In genomic region chr17:77852666-77853207, GRCh38 we compare ENCODE assay signal across 15 cellular contexts.
A peak's percentile ranks its signal among the peaks of the same experiment; 100 is the strongest.
DNase-seq lines count a peak whose midpoint lies in the region; ATAC-seq and TF ChIP-seq lines count a peak whose summit lies in the region.
"Had no signal": no experiment of that assay in that cellular context is flagged by ENCODE, and none has a peak within 500 bp of the region (broad histone marks: within the 10 kb centered on the region; RNA-seq: fewer than 3 reads in every experiment).

No MANE protein-coding gene starts in this region.

- H3K4me3 ChIP-seq in DND-41 (ENCODE audit: low read depth in 1 of 2, low read length in 2 of 2) (no peak overlapping the region), mesenchymal stem cell (ENCODE audit: insufficient read depth in 1 of 2, low read depth in 1 of 2, low read length in 2 of 2) (no peak overlapping the region), spleen (no peak overlapping the region)
- H3K4me3 ChIP-seq: BLaER1 treated with 17β-estradiol and CSF1 and Interleukin-3, amounts not matched to agents 10 nM and 100 nM; GM12878; K562 had no signal

- ATAC-seq in DND-41 (ENCODE audit: insufficient read depth, low read depth) = no peak
- ATAC-seq in HG02678 (IDR thresholded peaks at IDR 0.05; ENCODE audit: unreplicated experiment) = no peak
- ATAC-seq: GM12878, K562 had no signal

- 91% methylated on average over 23 of the region's 23 CpGs for WGBS in mesenchymal stem cell
- 92 to 93% (median 93%) methylated on average over 13 to 23 of the region's 23 CpGs for WGBS in spleen, 5 donors

- H3K9me3 Mint-ChIP-seq in chondrocyte (ENCODE audit: low read depth) = no peaks in the 10 kb centered on the region
- H3K9me3 Mint-ChIP-seq: HFFc6 had no signal

- H4K91ac ChIP-seq in mesenchymal stem cell (ENCODE audit: low read length) = peak overlapping the region; percentile 54

- H3K4me1 ChIP-seq in DND-41 (ENCODE audit: insufficient read depth, low read length) (peaks cover 44% of the 10 kb centered on the region), mesenchymal stem cell (ENCODE audit: control insufficient read depth, insufficient read depth, low read depth, low read length) (peaks cover 4% of the 10 kb centered on the region), spleen (peaks cover 0 to 11% (median 0%) of the 10 kb centered on the region in 6 donors)

- no peak overlapping the region for H3K27ac Mint-ChIP-seq in chondrocyte (ENCODE audit: unreplicated experiment)
- H3K27ac Mint-ChIP-seq: CD4-positive, CD25-positive, alpha-beta regulatory T cell; HFFc6 had no signal

- H3K36me3 ChIP-seq in DND-41 (ENCODE audit: insufficient read depth, low read length) (no peaks in the 10 kb centered on the region), mesenchymal stem cell (ENCODE audit: control insufficient read depth in 1 of 2, insufficient read depth in 2 of 2, low read depth in 1 of 2, low read length in 2 of 2) (no peaks in the 10 kb centered on the region), spleen (no peaks in the 10 kb centered on the region)
- H3K36me3 ChIP-seq: BLaER1 treated with 17β-estradiol and CSF1 and Interleukin-3, amounts not matched to agents 10 nM and 100 nM had no signal

- H2BK15ac ChIP-seq in mesenchymal stem cell (ENCODE audit: low read depth, poor library complexity, severe bottlenecking) = no peak overlapping the region

- no peak overlapping the region for H3K14ac ChIP-seq in mesenchymal stem cell (ENCODE audit: low read length in 2 of 2)

- H2BK120ac ChIP-seq in mesenchymal stem cell (ENCODE audit: low read depth, low read length) = no peak overlapping the region

- H3K9ac ChIP-seq in DND-41 (ENCODE audit: low read depth, low read length) (no peak overlapping the region), mesenchymal stem cell (ENCODE audit: low read length) (no peak overlapping the region)
- H3K9ac ChIP-seq: BLaER1 treated with 17β-estradiol and CSF1 and Interleukin-3, amounts not matched to agents 10 nM and 100 nM had no signal

- H2AFZ ChIP-seq in DND-41 (ENCODE audit: low read depth, low read length) = no peak overlapping the region
- no peak overlapping the region for H2AFZ ChIP-seq in mesenchymal stem cell (ENCODE audit: low read depth, low read length)

- DNase-seq in DND-41 = no peak
- peak; percentile 83 for DNase-seq in chondrocyte (ENCODE audit: low spot score)
- no peak for DNase-seq in mesenchymal stem cell
- DNase-seq in spleen = peak; percentile 66
- DNase-seq in NCI-H526 (lab: John Stamatoyannopoulos, UW) = no peak
- DNase-seq in DMS 273 treated with DMSO at 0.1 percent for 48 hours (lab: John Stamatoyannopoulos, UW) = no peak
- DNase-seq: ACHN; CD4-positive, CD25-positive, alpha-beta regulatory T cell; HCEC 1CT; HFFc6 had no signal

- no peak for TF ChIP-seq CTCF in DND-41 (IDR thresholded peaks at IDR 0.05; ENCODE audit: borderline replicate concordance, extremely low read depth, low read length, poor library complexity, severe bottlenecking)
- TF ChIP-seq CTCF in chondrocyte (IDR thresholded peaks at IDR 0.05) = no peak
- no peak for TF ChIP-seq CTCF in spleen (IDR thresholded peaks at IDR 0.05 in 8 of 11, conservative IDR thresholded peaks at IDR 0.05 in 3 of 11)

- no peaks in the 10 kb centered on the region for H4K20me1 ChIP-seq in DND-41 (ENCODE audit: insufficient read depth, low read length)

- H3K27me3 ChIP-seq in DND-41 (ENCODE audit: insufficient read depth, low read length, poor library complexity) = no peaks in the 10 kb centered on the region
- peaks cover 23 to 66% of the 10 kb centered on the region in 2 experiments for H3K27me3 ChIP-seq in mesenchymal stem cell (ENCODE audit: control insufficient read depth in 1 of 2, insufficient read depth in 1 of 2, low read length in 2 of 2)
- peaks cover 0 to 32% (median 0%) of the 10 kb centered on the region in 7 donors for H3K27me3 ChIP-seq in spleen (replicated peaks in 1 of 7)

- no peak overlapping the region for H2AK5ac ChIP-seq in mesenchymal stem cell (ENCODE audit: low read length, severe bottlenecking)

- 0 out of 2 replicates have a peak overlapping the region, but pooled peaks have one; percentile 39 for H3K27ac ChIP-seq in DND-41 (ENCODE audit: low read length)
- no peak overlapping the region for H3K27ac ChIP-seq in mesenchymal stem cell (ENCODE audit: low read length, poor library complexity, severe bottlenecking)
- H3K27ac ChIP-seq in spleen = no peak overlapping the region
- H3K27ac ChIP-seq: BLaER1 treated with 17β-estradiol and CSF1 and Interleukin-3, amounts not matched to agents 10 nM and 100 nM; HL-60 had no signal

- no peak overlapping the region for H2BK12ac ChIP-seq in mesenchymal stem cell (ENCODE audit: low read length in 2 of 2)

- H3K27me3 Mint-ChIP-seq in chondrocyte (ENCODE audit: low read depth) = peaks cover 12% of the 10 kb centered on the region

- TF ChIP-seq POLR2A in spleen (IDR thresholded peaks at IDR 0.05) = no peak

- H3K23ac ChIP-seq in mesenchymal stem cell (ENCODE audit: low read length in 2 of 2) = no peak overlapping the region

- no peaks in the 10 kb centered on the region for H3K9me3 ChIP-seq in DND-41 (ENCODE audit: insufficient read depth, low read length, severe bottlenecking)
- no peaks in the 10 kb centered on the region for H3K9me3 ChIP-seq in mesenchymal stem cell (ENCODE audit: control insufficient read depth, low read length)
- no peaks in the 10 kb centered on the region for H3K9me3 ChIP-seq in spleen
- H3K9me3 ChIP-seq: BLaER1 treated with 17β-estradiol and CSF1 and Interleukin-3, amounts not matched to agents 10 nM and 100 nM had no signal

- no peak overlapping the region for H3K4me3 Mint-ChIP-seq in chondrocyte (ENCODE audit: unreplicated experiment)
- H3K4me3 Mint-ChIP-seq: CD4-positive, CD25-positive, alpha-beta regulatory T cell; HFFc6 had no signal

- H3K4me1 Mint-ChIP-seq in chondrocyte (ENCODE audit: low read depth) = no peaks in the 10 kb centered on the region

- H3K79me1 ChIP-seq in mesenchymal stem cell (replicated peaks; ENCODE audit: low read length, poor library complexity, severe bottlenecking) = no peaks in the 10 kb centered on the region

- H3K79me2 ChIP-seq in DND-41 (ENCODE audit: insufficient read depth, low read length) = no peaks in the 10 kb centered on the region

- H3K36me3 Mint-ChIP-seq in chondrocyte (ENCODE audit: low read depth) = no peaks in the 10 kb centered on the region
- H3K36me3 Mint-ChIP-seq: CD4-positive, CD25-positive, alpha-beta regulatory T cell had no signal

- intact Hi-C loops in spleen (cut with DNase I; ENCODE audit: low total_unique reads) = no loop called here

- H3K18ac ChIP-seq in mesenchymal stem cell (ENCODE audit: low read depth in 1 of 2, low read length in 2 of 2) = no peak overlapping the region

- H4K8ac ChIP-seq in mesenchymal stem cell (ENCODE audit: low read length) = no peak overlapping the region

- H3K4me2 ChIP-seq in DND-41 (ENCODE audit: insufficient read depth, low read length) (no peak overlapping the region), mesenchymal stem cell (ENCODE audit: low read length, poor library complexity, severe bottlenecking) (no peak overlapping the region)

- no peak overlapping the region for H2BK5ac ChIP-seq in mesenchymal stem cell (ENCODE audit: low read depth, low read length, poor library complexity, severe bottlenecking)

- no peak overlapping the region for H3K4ac ChIP-seq in mesenchymal stem cell (ENCODE audit: low read depth in 1 of 2, low read length in 2 of 2)

Comparison
In these comparisons a context has a peak if more than half of its experiments do, and no peak if none do; other contexts are left out.
1. DNase-seq: peak in chondrocyte (single experiment) and spleen (single experiment); none in DND-41 (single experiment), mesenchymal stem cell (single experiment), NCI-H526 (0 of 2) and DMS 273 treated with DMSO at 0.1 percent for 48 hours (single experiment).